ENCODE assay signal across 2 cellular contexts in the genomic region with DNA sequence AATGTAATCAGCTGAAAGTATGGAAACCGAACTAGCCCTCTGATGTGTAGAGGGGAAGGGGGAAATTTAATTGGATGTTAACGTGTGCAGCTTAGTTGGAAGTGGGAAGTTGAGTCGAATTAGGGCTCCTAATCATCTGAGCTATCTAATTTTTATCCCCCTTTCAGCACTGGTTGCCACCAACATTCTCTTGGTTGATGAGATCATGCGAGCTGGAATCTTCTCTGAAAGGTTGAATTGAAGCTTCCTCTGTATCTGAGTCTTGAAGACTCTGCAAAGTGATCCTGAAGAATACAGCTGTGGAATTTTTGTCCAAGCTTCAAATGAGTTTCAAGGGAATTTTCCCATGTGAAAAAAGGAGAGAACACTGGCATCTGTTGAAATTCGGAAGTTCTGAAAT.
A peak's percentile ranks its signal among the peaks of the same experiment; 100 is the strongest.
TF ChIP-seq lines count a peak whose summit lies in the region.
"Not testable (repeated sequence)": the region's sequence is repeated elsewhere in the genome, so short reads cannot be mapped to it uniquely, and the experiment has no call there.

No MANE protein-coding gene starts in this region.

TF ChIP-seq in K562, 482 proteins besides CTCF, POLR2A, EP300 and RAD21:
- 0 out of 2 replicates have a peak, but pooled peaks have one; percentile 9 for TF ChIP-seq DPF2 (IDR thresholded peaks at IDR 0.05)
- TF ChIP-seq, protein P1, sequence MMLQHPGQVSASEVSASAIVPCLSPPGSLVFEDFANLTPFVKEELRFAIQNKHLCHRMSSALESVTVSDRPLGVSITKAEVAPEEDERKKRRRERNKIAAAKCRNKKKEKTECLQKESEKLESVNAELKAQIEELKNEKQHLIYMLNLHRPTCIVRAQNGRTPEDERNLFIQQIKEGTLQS (IDR thresholded peaks at IDR 0.05): peak; percentile 7; the same call in 1 of the 2 replicates
- TF ChIP-seq, protein P1 (CRISPR knock-in tag; conservative IDR thresholded peaks at IDR 0.05): not testable (repeated sequence)
- TF ChIP-seq DMBX1 (CRISPR knock-in tag; IDR thresholded peaks at IDR 0.05; ENCODE audit: borderline replicate concordance): 0 out of 2 replicates have a peak, but pooled peaks have one; percentile 27

TF ChIP-seq in HepG2, 621 proteins besides CTCF, POLR2A, EP300 and RAD21:
- TF ChIP-seq KLF16 (CRISPR knock-in tag; IDR thresholded peaks at IDR 0.05): 0 out of 4 replicates have a peak, but pooled peaks of 1 of the 2 experiments have one; percentile 5
